Comparison of ENCODE assay signal across 2 cellular contexts in the genomic region with DNA sequence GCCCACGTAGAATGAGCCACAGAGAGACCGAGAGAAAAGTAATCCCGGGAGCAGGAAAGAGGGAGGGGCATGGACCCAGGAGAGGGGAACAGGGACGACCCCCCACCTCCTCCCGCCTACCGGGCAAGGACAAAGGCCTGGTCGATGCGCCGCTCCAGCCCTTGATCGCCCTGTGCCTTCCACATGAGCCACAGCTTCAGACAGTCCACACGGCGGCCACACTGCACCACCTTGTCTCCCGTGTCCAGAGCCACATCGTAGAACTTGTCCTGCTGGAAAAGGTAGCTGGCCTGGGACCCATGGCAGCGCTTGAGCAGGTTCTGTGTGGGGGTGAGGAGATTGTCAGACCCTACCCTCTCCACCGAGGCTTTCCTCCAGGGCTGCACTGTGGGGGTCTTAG.
TF ChIP-seq lines count a peak whose summit lies in the region.

No MANE protein-coding gene starts in this region.

TF ChIP-seq in A549, 52 proteins besides CTCF, POLR2A, EP300 and RAD21 (continued from another document):
- no peak for TF ChIP-seq CHD4 (IDR thresholded peaks at IDR 0.05; ENCODE audit: borderline replicate concordance)
TF ChIP-seq in A549: peak in this region for 0.

TF ChIP-seq in SK-N-SH treated with all-trans-retinoic acid at 6 μM for 48 hours, 23 proteins besides CTCF, POLR2A, EP300 and RAD21 (continued from another document):
- no peak for TF ChIP-seq OSR1 (CRISPR knock-in tag; IDR thresholded peaks at IDR 0.05)
- TF ChIP-seq ZFP30 (CRISPR knock-in tag; IDR thresholded peaks at IDR 0.05): no peak
- TF ChIP-seq SNAI2 (CRISPR knock-in tag; IDR thresholded peaks at IDR 0.05): no peak
- no peak for TF ChIP-seq ZFP3 (CRISPR knock-in tag; IDR thresholded peaks at IDR 0.05)
- TF ChIP-seq PPARA (CRISPR knock-in tag; IDR thresholded peaks at IDR 0.05; ENCODE audit: borderline replicate concordance): no peak
- TF ChIP-seq ZC3H10 (CRISPR knock-in tag; IDR thresholded peaks at IDR 0.05): no peak
